8 cellular contexts compared by ENCODE assay signal in the genomic region with DNA sequence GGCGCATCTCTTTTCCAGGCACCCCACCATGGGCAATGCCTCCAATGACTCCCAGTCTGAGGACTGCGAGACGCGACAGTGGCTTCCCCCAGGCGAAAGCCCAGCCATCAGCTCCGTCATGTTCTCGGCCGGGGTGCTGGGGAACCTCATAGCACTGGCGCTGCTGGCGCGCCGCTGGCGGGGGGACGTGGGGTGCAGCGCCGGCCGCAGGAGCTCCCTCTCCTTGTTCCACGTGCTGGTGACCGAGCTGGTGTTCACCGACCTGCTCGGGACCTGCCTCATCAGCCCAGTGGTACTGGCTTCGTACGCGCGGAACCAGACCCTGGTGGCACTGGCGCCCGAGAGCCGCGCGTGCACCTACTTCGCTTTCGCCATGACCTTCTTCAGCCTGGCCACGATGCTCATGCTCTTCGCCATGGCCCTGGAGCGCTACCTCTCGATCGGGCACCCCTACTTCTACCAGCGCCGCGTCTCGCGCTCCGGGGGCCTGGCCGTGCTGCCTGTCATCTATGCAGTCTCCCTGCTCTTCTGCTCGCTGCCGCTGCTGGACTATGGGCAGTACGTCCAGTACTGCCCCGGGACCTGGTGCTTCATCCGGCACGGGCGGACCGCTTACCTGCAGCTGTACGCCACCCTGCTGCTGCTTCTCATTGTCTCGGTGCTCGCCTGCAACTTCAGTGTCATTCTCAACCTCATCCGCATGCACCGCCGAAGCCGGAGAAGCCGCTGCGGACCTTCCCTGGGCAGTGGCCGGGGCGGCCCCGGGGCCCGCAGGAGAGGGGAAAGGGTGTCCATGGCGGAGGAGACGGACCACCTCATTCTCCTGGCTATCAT. TPM values are rescaled to one million over a fixed set of nuclear protein-coding genes. Genes with fewer than 3 reads are reported as not detected.
A peak's percentile ranks its signal among the peaks of the same experiment; 100 is the strongest.
DNase-seq lines count a peak whose midpoint lies in the region; ATAC-seq and TF ChIP-seq lines count a peak whose summit lies in the region.

No MANE protein-coding gene starts in this region.

- peaks cover 12 to 70% of the 10 kb centered on the region in 2 donors for H3K4me1 ChIP-seq in left lung

- H3K27ac Mint-ChIP-seq in central memory CD8-positive, alpha-beta T cell (ENCODE audit: low read depth), result peak overlapping the region; percentile 94

- no peaks in the 10 kb centered on the region for H3K36me3 ChIP-seq in left lung

- peaks cover 85% of the 10 kb centered on the region for H3K4me1 Mint-ChIP-seq in central memory CD8-positive, alpha-beta T cell

- ATAC-seq in HG02798 (IDR thresholded peaks at IDR 0.05; ENCODE audit: poor library complexity, unreplicated experiment) (peak; percentile 23), left lung (peak; percentile 30)
- peak; percentile 36 for ATAC-seq in central memory CD8-positive, alpha-beta T cell (replicated peaks; ENCODE audit: extremely low read depth, poor library complexity, severe bottlenecking)

- no peaks in the 10 kb centered on the region for H3K9me3 ChIP-seq in left lung

- H3K36me3 Mint-ChIP-seq in central memory CD8-positive, alpha-beta T cell (ENCODE audit: insufficient read depth), result peaks cover 24% of the 10 kb centered on the region

- peak overlapping the region; percentile 98 for H3K4me3 Mint-ChIP-seq in central memory CD8-positive, alpha-beta T cell

- DNase-seq in D341Med (ENCODE audit: low spot score), result peak; percentile 61
- peak in 1 of 2 donors; percentile 21 for DNase-seq in central memory CD8-positive, alpha-beta T cell (ENCODE audit: low spot score in 2 of 2)
- peak; percentile 57 to 87 for DNase-seq in left lung
- DNase-seq in stimulated activated CD4-positive, alpha-beta T cell treated with anti-CD3 and anti-CD28 coated beads, TNF-alpha, amount 100 ng/mL, for 4 hours (ENCODE audit: low read depth in 3 of 3), result peak in 2 of 3 experiments; percentile 11 to 36
- DNase-seq in cerebellar nuclear complex (lab: John Stamatoyannopoulos, UW), result no peak
- DNase-seq in NCI-H2171 treated with DMSO at 0.1 percent for 48 hours (lab: John Stamatoyannopoulos, UW), result no peak

- intact Hi-C loops in left lung (cut with DNase I), result no loop called here

- H3K4me3 ChIP-seq in left lung, result peak overlapping the region; percentile 48 to 50

- TF ChIP-seq CTCF in VCaP (conservative IDR thresholded peaks at IDR 0.05) (no peak), left lung (IDR thresholded peaks at IDR 0.05) (no peak)

- no peaks in the 10 kb centered on the region for H3K27me3 Mint-ChIP-seq in central memory CD8-positive, alpha-beta T cell

- H3K9me3 Mint-ChIP-seq in central memory CD8-positive, alpha-beta T cell, result no peaks in the 10 kb centered on the region

- peak overlapping the region; percentile 66; the same call in 1 of the 2 replicates for H3K27ac ChIP-seq in VCaP
- H3K27ac ChIP-seq in left lung, result peak overlapping the region; percentile 78 to 92

- H3K27me3 ChIP-seq in left lung, result peaks cover 0 to 36% of the 10 kb centered on the region in 2 donors

RNA-seq across cellular contexts. Expression of a gene that starts 0.6 kb away (rescaled TPM):
- total RNA-seq in left lung, result 10 to 100 TPM in 1 of 2 donors, 1 to 10 TPM in 1; 8.9 to 19.2 TPM

RNA-seq across cellular contexts. Expression of a gene that starts 47.2 kb away (rescaled TPM):
- under 1 TPM; 0.73 to 0.97 TPM for total RNA-seq in left lung

Comparison
In these comparisons a context has a peak if more than half of its experiments do, and no peak if none do; other contexts are left out.
1. DNase-seq: peak in D341Med (single experiment), left lung (2 of 2) and stimulated activated CD4-positive, alpha-beta T cell treated with anti-CD3 and anti-CD28 coated beads, TNF-alpha, amount 100 ng/mL, for 4 hours (2 of 3); none in cerebellar nuclear complex (0 of 2) and NCI-H2171 treated with DMSO at 0.1 percent for 48 hours (single experiment).
2. Peak in every context shown above with its lines, with median percentiles within 50 percentile points of each other: ATAC-seq.